ENCODE assay signal across 9 cellular contexts in the genomic region with DNA sequence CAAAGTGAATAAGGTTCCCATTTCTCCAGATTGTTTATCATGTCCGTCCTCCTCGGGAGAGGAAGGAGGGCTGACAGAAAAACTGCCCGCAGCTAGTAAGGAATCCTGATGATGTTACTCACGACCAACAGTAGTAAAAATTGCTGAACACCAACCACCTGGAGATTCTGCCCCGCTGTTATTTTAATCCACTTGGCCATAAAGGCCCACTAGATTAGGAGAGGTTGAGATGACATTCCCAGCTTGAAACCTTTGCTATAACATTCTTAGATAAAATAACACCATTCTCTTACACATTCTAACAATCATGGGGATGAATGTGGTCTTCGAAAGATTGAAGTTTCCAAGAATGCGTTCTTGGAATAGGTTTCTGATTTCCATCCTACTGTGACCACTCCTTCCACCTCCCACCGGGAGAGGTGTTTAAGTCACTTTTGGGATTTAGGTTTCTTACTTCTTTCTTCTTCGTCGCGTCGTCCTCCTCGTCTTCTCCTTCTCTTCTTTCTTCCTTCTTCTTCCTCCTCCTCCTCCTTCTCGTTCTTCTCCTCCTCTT. TPM values are rescaled to one million over a fixed set of nuclear protein-coding genes. Genes with fewer than 3 reads are reported as not detected.
A peak's percentile ranks its signal among the peaks of the same experiment; 100 is the strongest.
DNase-seq lines count a peak whose midpoint lies in the region; ATAC-seq and TF ChIP-seq lines count a peak whose summit lies in the region.
"Had no signal": no experiment of that assay in that cellular context is flagged by ENCODE, and none has a peak within 500 bp of the region (broad histone marks: within the 10 kb centered on the region; RNA-seq: fewer than 3 reads in every experiment).

No MANE protein-coding gene starts in this region.

- H2AFZ ChIP-seq in hepatocyte: peak overlapping the region; percentile 85

- peaks cover 17% of the 10 kb centered on the region for H4K20me1 ChIP-seq in hepatocyte (ENCODE audit: insufficient read depth, poor library complexity, severe bottlenecking)

- peaks cover 62% of the 10 kb centered on the region for H3K79me2 ChIP-seq in hepatocyte

- peak; percentile 50 for DNase-seq in DMS53 (lab: John Stamatoyannopoulos, UW)
- DNase-seq in DMS53 treated with DMSO at 0.1 percent for 48 hours (lab: John Stamatoyannopoulos, UW; ENCODE audit: unreplicated experiment): no peak
- no peak for DNase-seq in WTC11 (ENCODE audit: low spot score)
- DNase-seq in hepatocyte (ENCODE audit: low spot score): peak; percentile 15
- no peak for DNase-seq in stimulated activated effector memory CD8-positive, alpha-beta T cell treated with anti-CD3 and anti-CD28 coated beads, Interleukin-12 subunit alpha, Interleukin-12 subunit beta, amount 100 ng/mL, for 72 hours (ENCODE audit: low spot score in 2 of 2)
- DNase-seq in T1000 (lab: John Stamatoyannopoulos, UW): no peak
- DNase-seq in activated gamma-delta T cell (lab: John Stamatoyannopoulos, UW): no peak

- peak overlapping the region; percentile 90 for H3K4me2 ChIP-seq in hepatocyte

- H3K4me3 ChIP-seq in hepatocyte: peak overlapping the region; percentile 93

- no peak for TF ChIP-seq CTCF in WTC11 (IDR thresholded peaks at IDR 0.05)
- no peak for TF ChIP-seq CTCF in hepatocyte (IDR thresholded peaks at IDR 0.05; ENCODE audit: poor library complexity)

- H3K36me3 ChIP-seq in hepatocyte (replicated peaks; ENCODE audit: insufficient read depth, low read depth): no peaks in the 10 kb centered on the region

- POLR2A ChIA-PET in WTC11 (lab: Charles Lee): no interaction called here

- peaks cover 24% of the 10 kb centered on the region for H3K27me3 Mint-ChIP-seq in WTC11 (ENCODE audit: low read depth)

- H3K4me3 Mint-ChIP-seq in WTC11: peak overlapping the region; percentile 95
- peak overlapping the region; percentile 67 for H3K4me3 Mint-ChIP-seq in stimulated activated effector memory CD8-positive, alpha-beta T cell treated with anti-CD3 and anti-CD28 coated beads, Interleukin-12 subunit alpha, Interleukin-12 subunit beta, amount 100 ng/mL, for 72 hours

- H3K4me1 ChIP-seq in hepatocyte (ENCODE audit: insufficient read depth): peaks cover 24% of the 10 kb centered on the region

- no peaks in the 10 kb centered on the region for H3K9me2 ChIP-seq in hepatocyte (replicated peaks; ENCODE audit: insufficient read depth)

- 10% methylated on average over 14 of the region's 14 CpGs for WGBS in hepatocyte (ENCODE audit: low lambda C conversion rate, missing lambda C conversion rate)

- peak overlapping the region; percentile 94 for H3K27ac ChIP-seq in hepatocyte
- H3K27ac ChIP-seq: 22Rv1 had no signal

- 0 out of 2 replicates have a peak, but pooled peaks cover 2% of the 10 kb centered on the region for H3K36me3 Mint-ChIP-seq in WTC11
- no peaks in the 10 kb centered on the region for H3K36me3 Mint-ChIP-seq in stimulated activated effector memory CD8-positive, alpha-beta T cell treated with anti-CD3 and anti-CD28 coated beads, Interleukin-12 subunit alpha, Interleukin-12 subunit beta, amount 100 ng/mL, for 72 hours

- ATAC-seq in WTC11 (no peak), HG03280 (IDR thresholded peaks at IDR 0.05; ENCODE audit: unreplicated experiment) (no peak)
- ATAC-seq in stimulated activated effector memory CD8-positive, alpha-beta T cell treated with anti-CD3 and anti-CD28 coated beads, Interleukin-12 subunit alpha, Interleukin-12 subunit beta, amount 100 ng/mL, for 72 hours: no peak

- no peaks in the 10 kb centered on the region for H3K9me3 Mint-ChIP-seq in WTC11
- H3K9me3 Mint-ChIP-seq in stimulated activated effector memory CD8-positive, alpha-beta T cell treated with anti-CD3 and anti-CD28 coated beads, Interleukin-12 subunit alpha, Interleukin-12 subunit beta, amount 100 ng/mL, for 72 hours: no peaks in the 10 kb centered on the region

- no peaks in the 10 kb centered on the region for H3K9me3 ChIP-seq in hepatocyte (ENCODE audit: low read depth)

- peak overlapping the region; percentile 88 for H3K27ac Mint-ChIP-seq in WTC11
- no peak overlapping the region for H3K27ac Mint-ChIP-seq in stimulated activated effector memory CD8-positive, alpha-beta T cell treated with anti-CD3 and anti-CD28 coated beads, Interleukin-12 subunit alpha, Interleukin-12 subunit beta, amount 100 ng/mL, for 72 hours

- H3K4me1 Mint-ChIP-seq in WTC11: peaks cover 51% of the 10 kb centered on the region
- peaks cover 11% of the 10 kb centered on the region for H3K4me1 Mint-ChIP-seq in stimulated activated effector memory CD8-positive, alpha-beta T cell treated with anti-CD3 and anti-CD28 coated beads, Interleukin-12 subunit alpha, Interleukin-12 subunit beta, amount 100 ng/mL, for 72 hours

- no peaks in the 10 kb centered on the region for H3K27me3 ChIP-seq in hepatocyte

- CTCF ChIA-PET in WTC11 (lab: Charles Lee): no interaction called here

TF ChIP-seq in WTC11, 78 proteins besides CTCF, POLR2A, EP300 and RAD21:
- TF ChIP-seq ZNF512 (CRISPR knock-in tag; IDR thresholded peaks at IDR 0.05; ENCODE audit: borderline replicate concordance) (peak; percentile 92; the same call in 1 of the 2 replicates), RELA (CRISPR knock-in tag; IDR thresholded peaks at IDR 0.05; ENCODE audit: borderline replicate concordance) (no peak), ETV6 (CRISPR knock-in tag; IDR thresholded peaks at IDR 0.05) (no peak), ZNF423 (CRISPR knock-in tag; IDR thresholded peaks at IDR 0.05) (no peak)

RNA-seq across cellular contexts. Expression of gene CACHD1, which starts 1.9 kb away (rescaled TPM):
- total RNA-seq in WTC11 (2021): 26.3 to 34.4 TPM (median 34.4 TPM) in 3 replicates
- total RNA-seq in hepatocyte: 35.1 and 39.7 TPM in 2 replicates
- 16.7 and 23.8 TPM in 2 replicates for polyA plus RNA-seq in hepatocyte

Comparison
In these comparisons a context has a peak if more than half of its experiments do, and no peak if none do; other contexts are left out.
1. DNase-seq: peak in DMS53 (single experiment) and hepatocyte (single experiment); none in DMS53 treated with DMSO at 0.1 percent for 48 hours (single experiment), WTC11 (single experiment), stimulated activated effector memory CD8-positive, alpha-beta T cell treated with anti-CD3 and anti-CD28 coated beads, Interleukin-12 subunit alpha, Interleukin-12 subunit beta, amount 100 ng/mL, for 72 hours (0 of 2), T1000 (single experiment) and activated gamma-delta T cell (single experiment).